ENCODE assay signal across 7 cellular contexts in the genomic region with DNA sequence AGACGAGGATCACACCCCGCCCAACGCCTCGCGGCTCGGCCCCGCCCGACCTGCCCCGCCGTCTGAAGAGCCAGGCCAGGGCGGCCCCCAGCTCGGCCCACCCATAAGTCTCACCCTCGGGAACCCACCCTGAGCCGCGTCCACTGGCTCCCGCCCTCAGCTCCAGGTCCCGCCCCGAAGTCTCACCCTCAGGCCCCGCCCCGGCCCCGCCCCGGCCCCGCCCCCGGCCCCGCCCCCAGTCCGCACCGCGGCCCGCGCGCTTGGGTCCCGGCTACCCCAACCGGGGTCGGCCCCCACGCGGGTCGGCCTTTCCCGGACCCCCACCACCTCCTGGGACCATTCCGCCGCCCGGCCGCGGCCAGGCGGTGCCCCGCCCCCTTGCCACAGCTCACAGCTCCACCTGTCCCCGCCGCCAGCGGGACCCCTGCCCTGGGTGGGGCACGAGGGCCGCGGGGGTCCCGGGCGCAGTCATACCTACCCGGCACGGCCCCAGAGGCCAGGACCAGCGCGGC. TPM values are rescaled to one million over a fixed set of nuclear protein-coding genes. Genes with fewer than 3 reads are reported as not detected.
A peak's percentile ranks its signal among the peaks of the same experiment; 100 is the strongest.
DNase-seq lines count a peak whose midpoint lies in the region; ATAC-seq and TF ChIP-seq lines count a peak whose summit lies in the region.

No MANE protein-coding gene starts in this region.

- H3K36me3 Mint-ChIP-seq in activated T-helper 2 cell treated with anti-CD3 and anti-CD28 coated beads, Interferon-gamma antibody, Interleukin-2, Interleukin-4, amounts not matched to agents 10 μg/mL and 5 μg/mL and 100 μg/mL, durations not matched to agents 14 hours and 24 hours and 36 hours (ENCODE audit: low read depth): no peaks in the 10 kb centered on the region

- intact Hi-C loops in activated T-helper 2 cell treated with anti-CD3 and anti-CD28 coated beads, Interferon-gamma antibody, Interleukin-2, Interleukin-4, amounts not matched to agents 10 μg/mL and 5 μg/mL and 100 μg/mL, durations not matched to agents 14 hours and 24 hours and 36 hours (cut with micrococcal nuclease): no loop called here
- intact Hi-C loops in ovary (cut with DNase I): no loop called here

- DNase-seq in GM19238 (ENCODE audit: insufficient read length, low spot score): peak; percentile 74
- DNase-seq in NCI-H82 treated with DMSO at 0.1 percent for 48 hours (lab: John Stamatoyannopoulos, UW; ENCODE audit: unreplicated experiment): peak; percentile 7
- peak; percentile 34 for DNase-seq in activated T-helper 2 cell treated with anti-CD3 and anti-CD28 coated beads, Interferon-gamma antibody, Interleukin-2, Interleukin-4, amounts not matched to agents 10 μg/mL and 5 μg/mL and 100 μg/mL, durations not matched to agents 14 hours and 24 hours and 36 hours (ENCODE audit: low spot score)
- no peak for DNase-seq in foreskin keratinocyte
- peak; percentile 17 to 55 (median 37) for DNase-seq in ovary
- DNase-seq in cerebellar nuclear complex (lab: John Stamatoyannopoulos, UW): no peak
- DNase-seq in middle frontal gyrus (ENCODE audit: extremely low spot score, low spot score): no peak

- H3K27ac ChIP-seq in foreskin keratinocyte (no peak overlapping the region), ovary (no peak overlapping the region)

- H3K27me3 ChIP-seq in foreskin keratinocyte: peaks cover 59% of the 10 kb centered on the region
- no peaks in the 10 kb centered on the region for H3K27me3 ChIP-seq in ovary

- no peaks in the 10 kb centered on the region for H3K4me1 Mint-ChIP-seq in activated T-helper 2 cell treated with anti-CD3 and anti-CD28 coated beads, Interferon-gamma antibody, Interleukin-2, Interleukin-4, amounts not matched to agents 10 μg/mL and 5 μg/mL and 100 μg/mL, durations not matched to agents 14 hours and 24 hours and 36 hours (ENCODE audit: low read depth)

- peaks cover 34% of the 10 kb centered on the region for H3K27me3 Mint-ChIP-seq in activated T-helper 2 cell treated with anti-CD3 and anti-CD28 coated beads, Interferon-gamma antibody, Interleukin-2, Interleukin-4, amounts not matched to agents 10 μg/mL and 5 μg/mL and 100 μg/mL, durations not matched to agents 14 hours and 24 hours and 36 hours (ENCODE audit: low read depth)

- H3K27ac Mint-ChIP-seq in activated T-helper 2 cell treated with anti-CD3 and anti-CD28 coated beads, Interferon-gamma antibody, Interleukin-2, Interleukin-4, amounts not matched to agents 10 μg/mL and 5 μg/mL and 100 μg/mL, durations not matched to agents 14 hours and 24 hours and 36 hours: no peak overlapping the region

- peak overlapping the region; percentile 56 for H3K4me3 ChIP-seq in ovary

- no peak for TF ChIP-seq EP300 in ovary (IDR thresholded peaks at IDR 0.05)

- TF ChIP-seq CTCF in foreskin keratinocyte (conservative IDR thresholded peaks at IDR 0.05): no peak
- TF ChIP-seq CTCF in ovary (IDR thresholded peaks at IDR 0.05): no peak

- TF ChIP-seq POLR2A in ovary (IDR thresholded peaks at IDR 0.05): no peak

- no peaks in the 10 kb centered on the region for H3K4me1 ChIP-seq in foreskin keratinocyte
- peaks cover 4% of the 10 kb centered on the region for H3K4me1 ChIP-seq in ovary (ENCODE audit: insufficient read depth)

- no peaks in the 10 kb centered on the region for H3K36me3 ChIP-seq in ovary

- ATAC-seq in foreskin keratinocyte: peak; percentile 49

- H3K9me3 Mint-ChIP-seq in activated T-helper 2 cell treated with anti-CD3 and anti-CD28 coated beads, Interferon-gamma antibody, Interleukin-2, Interleukin-4, amounts not matched to agents 10 μg/mL and 5 μg/mL and 100 μg/mL, durations not matched to agents 14 hours and 24 hours and 36 hours: no peaks in the 10 kb centered on the region

- no peaks in the 10 kb centered on the region for H3K9me3 ChIP-seq in ovary

- 1% methylated on average over 11 to 57 of the region's 57 CpGs for WGBS in ovary, 3 donors

- H3K4me3 Mint-ChIP-seq in activated T-helper 2 cell treated with anti-CD3 and anti-CD28 coated beads, Interferon-gamma antibody, Interleukin-2, Interleukin-4, amounts not matched to agents 10 μg/mL and 5 μg/mL and 100 μg/mL, durations not matched to agents 14 hours and 24 hours and 36 hours (ENCODE audit: low read depth): peak overlapping the region; percentile 67

RNA-seq across cellular contexts. Expression of a gene that starts 0.5 kb away (rescaled TPM):
- total RNA-seq in activated T-helper 2 cell treated with anti-CD3 and anti-CD28 coated beads, Interferon-gamma antibody, Interleukin-2, Interleukin-4, amounts not matched to agents 10 μg/mL and 5 μg/mL and 100 μg/mL, durations not matched to agents 14 hours and 24 hours and 36 hours: 1.1 and 1.7 TPM in 2 replicates
- total RNA-seq in foreskin keratinocyte: 0.04 and 0.10 TPM in 2 replicates
- polyA plus RNA-seq in foreskin keratinocyte: 0.07 and 0.10 TPM in 2 replicates
- under 1 TPM in 5 of 7 donors, not detected in 2; 0.11 to 0.45 (median 0.30) TPM for total RNA-seq in ovary
- under 1 TPM; 0.22 to 0.42 TPM for polyA plus RNA-seq in ovary

Comparison
In these comparisons a context has a peak if more than half of its experiments do, and no peak if none do; other contexts are left out.
1. DNase-seq: peak in GM19238 (single experiment), NCI-H82 treated with DMSO at 0.1 percent for 48 hours (single experiment), activated T-helper 2 cell treated with anti-CD3 and anti-CD28 coated beads, Interferon-gamma antibody, Interleukin-2, Interleukin-4, amounts not matched to agents 10 μg/mL and 5 μg/mL and 100 μg/mL, durations not matched to agents 14 hours and 24 hours and 36 hours (single experiment) and ovary (5 of 5); none in foreskin keratinocyte (0 of 2), cerebellar nuclear complex (0 of 2) and middle frontal gyrus (single experiment).